In genomic region chr4:105305019-105305836, GRCh38 we compare ENCODE assay signal across 11 cellular contexts.
A peak's percentile ranks its signal among the peaks of the same experiment; 100 is the strongest.
DNase-seq lines count a peak whose midpoint lies in the region; ATAC-seq and TF ChIP-seq lines count a peak whose summit lies in the region.
"Had no signal": no experiment of that assay in that cellular context is flagged by ENCODE, and none has a peak within 500 bp of the region (broad histone marks: within the 10 kb centered on the region; RNA-seq: fewer than 3 reads in every experiment).

No MANE protein-coding gene starts in this region.

- POLR2A ChIA-PET in activated CD8-positive, alpha-beta T cell treated with anti-CD3 and anti-CD28 coated beads for 36 hours (lab: Charles Lee): interaction anchor here (0.9 to 2.1 kb wide), 6 partner anchors 10 to 168 kb away, joined by 3 to 7 read pairs (median 3); partner anchors contain the start of gene TET2

- H3K27ac Mint-ChIP-seq in activated CD8-positive, alpha-beta T cell treated with anti-CD3 and anti-CD28 coated beads for 36 hours: peak overlapping the region; percentile 92
- H3K27ac Mint-ChIP-seq: H9 had no signal

- ATAC-seq in GM18858 (IDR thresholded peaks at IDR 0.05; ENCODE audit: unreplicated experiment) (peak; percentile 32), GM21381 (IDR thresholded peaks at IDR 0.05; ENCODE audit: unreplicated experiment) (peak; percentile 35), HG03103 (IDR thresholded peaks at IDR 0.05; ENCODE audit: low read depth, unreplicated experiment) (peak; percentile 34)
- no peak for ATAC-seq in activated CD8-positive, alpha-beta T cell treated with anti-CD3 and anti-CD28 coated beads for 36 hours

- H3K4me1 Mint-ChIP-seq in activated CD8-positive, alpha-beta T cell treated with anti-CD3 and anti-CD28 coated beads for 36 hours (ENCODE audit: low read depth): peaks cover 25% of the 10 kb centered on the region
- H3K4me1 Mint-ChIP-seq: H9 had no signal

- no peaks in the 10 kb centered on the region for H3K27me3 Mint-ChIP-seq in activated CD8-positive, alpha-beta T cell treated with anti-CD3 and anti-CD28 coated beads for 36 hours

- H3K36me3 Mint-ChIP-seq in activated CD8-positive, alpha-beta T cell treated with anti-CD3 and anti-CD28 coated beads for 36 hours (ENCODE audit: low read depth): peaks cover 34% of the 10 kb centered on the region

- no peak overlapping the region for H3K4me3 Mint-ChIP-seq in activated CD8-positive, alpha-beta T cell treated with anti-CD3 and anti-CD28 coated beads for 36 hours
- H3K4me3 Mint-ChIP-seq: H9 had no signal

- no peak for DNase-seq in activated CD8-positive, alpha-beta T cell treated with anti-CD3 and anti-CD28 coated beads for 36 hours
- DNase-seq in GM10266 (ENCODE audit: extremely low spot score) (no peak), iPS-NIHi7 (ENCODE audit: extremely low spot score) (no peak), NCI-H146 (lab: John Stamatoyannopoulos, UW) (no peak)
- no peak for DNase-seq in effector CD4-positive, alpha-beta T cell
- DNase-seq: H9, tibial artery, WERI-Rb-1 had no signal

- TF ChIP-seq CTCF in activated CD8-positive, alpha-beta T cell treated with anti-CD3 and anti-CD28 coated beads for 36 hours (IDR thresholded peaks at IDR 0.05): no peak
- no peak for TF ChIP-seq CTCF in GM10266 (IDR thresholded peaks at IDR 0.05; ENCODE audit: control insufficient read depth, insufficient read depth, low read depth, missing control alignments)

- intact Hi-C loops in activated CD8-positive, alpha-beta T cell treated with anti-CD3 and anti-CD28 coated beads for 36 hours (cut with micrococcal nuclease): no loop called here

- CTCF ChIA-PET in activated CD8-positive, alpha-beta T cell treated with anti-CD3 and anti-CD28 coated beads for 36 hours (lab: Charles Lee): interaction anchor here (1.0 to 2.3 kb wide), 4 partner anchors 11 to 168 kb away, joined by 3 to 9 read pairs (median 4); partner anchors contain the start of gene PPA2

- H3K9me3 Mint-ChIP-seq in activated CD8-positive, alpha-beta T cell treated with anti-CD3 and anti-CD28 coated beads for 36 hours: peaks cover 48% of the 10 kb centered on the region
